In genomic region chr9:121736147-121736721, GRCh38 we compare ENCODE assay signal across 2 cellular contexts.
A peak's percentile ranks its signal among the peaks of the same experiment; 100 is the strongest.
TF ChIP-seq lines count a peak whose summit lies in the region.

No MANE protein-coding gene starts in this region.

TF ChIP-seq in Ishikawa, 13 proteins besides CTCF, POLR2A, EP300 and RAD21 (continued from another document):
- TF ChIP-seq TEAD4 (IDR thresholded peaks at IDR 0.05) (peak; percentile 28; the same call in 1 of the 2 replicates), YY1 (IDR thresholded peaks at IDR 0.05; ENCODE audit: low read depth) (no peak), TCF12 (IDR thresholded peaks at IDR 0.05; ENCODE audit: low read depth) (no peak), CREB1 (IDR thresholded peaks at IDR 0.05; ENCODE audit: low read depth) (no peak)
- TF ChIP-seq, protein P1, sequence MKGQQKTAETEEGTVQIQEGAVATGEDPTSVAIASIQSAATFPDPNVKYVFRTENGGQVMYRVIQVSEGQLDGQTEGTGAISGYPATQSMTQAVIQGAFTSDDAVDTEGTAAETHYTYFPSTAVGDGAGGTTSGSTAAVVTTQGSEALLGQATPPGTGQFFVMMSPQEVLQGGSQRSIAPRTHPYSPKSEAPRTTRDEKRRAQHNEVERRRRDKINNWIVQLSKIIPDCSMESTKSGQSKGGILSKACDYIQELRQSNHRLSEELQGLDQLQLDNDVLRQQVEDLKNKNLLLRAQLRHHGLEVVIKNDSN (IDR thresholded peaks at IDR 0.05) = no peak
- TF ChIP-seq, protein P2, sequence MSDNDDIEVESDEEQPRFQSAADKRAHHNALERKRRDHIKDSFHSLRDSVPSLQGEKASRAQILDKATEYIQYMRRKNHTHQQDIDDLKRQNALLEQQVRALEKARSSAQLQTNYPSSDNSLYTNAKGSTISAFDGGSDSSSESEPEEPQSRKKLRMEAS (IDR thresholded peaks at IDR 0.05) = peak; percentile 7; the same call in 1 of the 2 replicates

TF ChIP-seq in HepG2, 621 proteins besides CTCF, POLR2A, EP300 and RAD21 (continued from another document):
- TF ChIP-seq, protein P3, sequence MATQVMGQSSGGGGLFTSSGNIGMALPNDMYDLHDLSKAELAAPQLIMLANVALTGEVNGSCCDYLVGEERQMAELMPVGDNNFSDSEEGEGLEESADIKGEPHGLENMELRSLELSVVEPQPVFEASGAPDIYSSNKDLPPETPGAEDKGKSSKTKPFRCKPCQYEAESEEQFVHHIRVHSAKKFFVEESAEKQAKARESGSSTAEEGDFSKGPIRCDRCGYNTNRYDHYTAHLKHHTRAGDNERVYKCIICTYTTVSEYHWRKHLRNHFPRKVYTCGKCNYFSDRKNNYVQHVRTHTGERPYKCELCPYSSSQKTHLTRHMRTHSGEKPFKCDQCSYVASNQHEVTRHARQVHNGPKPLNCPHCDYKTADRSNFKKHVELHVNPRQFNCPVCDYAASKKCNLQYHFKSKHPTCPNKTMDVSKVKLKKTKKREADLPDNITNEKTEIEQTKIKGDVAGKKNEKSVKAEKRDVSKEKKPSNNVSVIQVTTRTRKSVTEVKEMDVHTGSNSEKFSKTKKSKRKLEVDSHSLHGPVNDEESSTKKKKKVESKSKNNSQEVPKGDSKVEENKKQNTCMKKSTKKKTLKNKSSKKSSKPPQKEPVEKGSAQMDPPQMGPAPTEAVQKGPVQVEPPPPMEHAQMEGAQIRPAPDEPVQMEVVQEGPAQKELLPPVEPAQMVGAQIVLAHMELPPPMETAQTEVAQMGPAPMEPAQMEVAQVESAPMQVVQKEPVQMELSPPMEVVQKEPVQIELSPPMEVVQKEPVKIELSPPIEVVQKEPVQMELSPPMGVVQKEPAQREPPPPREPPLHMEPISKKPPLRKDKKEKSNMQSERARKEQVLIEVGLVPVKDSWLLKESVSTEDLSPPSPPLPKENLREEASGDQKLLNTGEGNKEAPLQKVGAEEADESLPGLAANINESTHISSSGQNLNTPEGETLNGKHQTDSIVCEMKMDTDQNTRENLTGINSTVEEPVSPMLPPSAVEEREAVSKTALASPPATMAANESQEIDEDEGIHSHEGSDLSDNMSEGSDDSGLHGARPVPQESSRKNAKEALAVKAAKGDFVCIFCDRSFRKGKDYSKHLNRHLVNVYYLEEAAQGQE (IDR thresholded peaks at IDR 0.05; ENCODE audit: borderline replicate concordance in 1 of 2, low read depth in 1 of 2, low read length in 2 of 2) = no peak
